In the genomic region with DNA sequence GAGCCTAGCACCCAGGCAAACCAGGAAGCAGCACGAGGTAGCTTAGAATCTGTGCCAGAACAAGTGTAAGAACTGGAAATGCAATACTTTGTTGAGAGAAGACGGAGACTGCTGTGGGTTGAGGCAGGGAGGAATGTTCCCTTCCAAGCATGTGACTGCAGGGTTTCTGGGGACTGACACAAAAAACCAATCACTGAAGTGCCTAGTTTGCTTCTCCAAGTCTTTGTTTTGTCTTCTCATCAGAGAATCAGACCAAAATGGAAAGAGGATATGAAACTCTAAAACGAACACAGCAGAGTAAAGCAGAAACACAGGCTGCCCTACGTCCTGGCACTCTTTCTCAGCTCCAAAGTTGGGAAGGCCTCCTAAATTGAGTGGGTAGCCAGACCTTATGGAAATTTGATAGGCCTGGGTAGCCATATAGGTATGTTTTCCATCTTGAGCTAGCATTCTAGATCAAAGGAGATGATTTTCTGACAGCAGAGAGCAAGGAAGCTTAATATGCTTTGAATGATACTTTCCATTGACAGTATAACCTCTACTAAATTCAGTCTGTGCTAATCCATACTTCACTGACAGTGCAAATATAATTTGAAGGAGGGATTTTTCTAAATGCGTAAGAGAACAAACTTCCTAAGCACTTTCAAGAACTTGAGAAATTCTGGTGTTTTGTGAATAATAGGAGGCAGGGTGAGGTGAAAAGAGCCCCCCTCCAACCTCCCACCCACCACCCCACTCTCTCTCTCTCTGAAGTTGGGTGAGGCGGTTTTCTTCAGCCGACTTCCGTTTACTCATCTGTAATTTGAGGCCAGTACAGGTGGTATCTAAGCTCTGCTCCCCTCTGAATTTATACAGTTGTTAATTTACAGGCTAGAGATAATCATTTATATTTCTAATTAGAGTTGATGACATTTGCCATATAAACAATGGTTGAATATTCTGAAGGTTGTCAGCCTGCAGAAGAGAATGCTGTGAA, we compare ENCODE assay signal across 9 cellular contexts. TPM values are rescaled to one million over a fixed set of nuclear protein-coding genes. Genes with fewer than 3 reads are reported as not detected.
A peak's percentile ranks its signal among the peaks of the same experiment; 100 is the strongest.
DNase-seq lines count a peak whose midpoint lies in the region; ATAC-seq, FAIRE-seq and TF ChIP-seq lines count a peak whose summit lies in the region.
"Had no signal": no experiment of that assay in that cellular context is flagged by ENCODE, and none has a peak within 500 bp of the region (broad histone marks: within the 10 kb centered on the region; RNA-seq: fewer than 3 reads in every experiment).

No MANE protein-coding gene starts in this region.

- H3K9me3 ChIP-seq in stomach: no peaks in the 10 kb centered on the region
- H3K9me3 ChIP-seq: A549 had no signal

- H3K27ac ChIP-seq in stomach: peak overlapping the region in 3 of 5 donors; percentile 5 to 73 (median 43)
- H3K27ac ChIP-seq: A549 had no signal

- no peak for TF ChIP-seq CTCF in activated CD8-positive, alpha-beta T cell treated with anti-CD3 and anti-CD28 coated beads for 36 hours (IDR thresholded peaks at IDR 0.05)
- TF ChIP-seq CTCF in bronchial epithelial cell (IDR thresholded peaks at IDR 0.05; ENCODE audit: insufficient read depth, low read length, severe bottlenecking) (no peak), stomach (IDR thresholded peaks at IDR 0.05) (no peak)

- peaks cover 0 to 79% (median 14%) of the 10 kb centered on the region in 4 donors for H3K4me1 ChIP-seq in stomach

- intact Hi-C loops in activated CD8-positive, alpha-beta T cell treated with anti-CD3 and anti-CD28 coated beads for 36 hours (cut with micrococcal nuclease): no loop called here
- intact Hi-C loops in stomach (cut with DNase I; ENCODE audit: low total_unique reads): no loop called here

- POLR2A ChIA-PET in activated CD8-positive, alpha-beta T cell treated with anti-CD3 and anti-CD28 coated beads for 36 hours (lab: Charles Lee): interaction anchor here (0.7 kb wide), 1 partner anchor 13 kb away, joined by 3 read pairs; no protein-coding TSS in a partner anchor
- POLR2A ChIA-PET in activated CD8-positive, alpha-beta T cell treated with anti-CD3 and anti-CD28 coated beads, Interleukin-2, amount 10 ng/mL, durations not matched to agents 7 days and 5 days (lab: Charles Lee): no interaction called here

- H3K9me3 Mint-ChIP-seq in activated CD8-positive, alpha-beta T cell treated with anti-CD3 and anti-CD28 coated beads for 36 hours: no peaks in the 10 kb centered on the region
- H3K9me3 Mint-ChIP-seq in activated CD8-positive, alpha-beta T cell treated with anti-CD3 and anti-CD28 coated beads, Interleukin-2, amount 10 ng/mL, durations not matched to agents 7 days and 5 days (ENCODE audit: insufficient read depth): no peaks in the 10 kb centered on the region

- peak overlapping the region; percentile 0 for H3K4me3 Mint-ChIP-seq in activated CD8-positive, alpha-beta T cell treated with anti-CD3 and anti-CD28 coated beads for 36 hours
- no peak overlapping the region for H3K4me3 Mint-ChIP-seq in activated CD8-positive, alpha-beta T cell treated with anti-CD3 and anti-CD28 coated beads, Interleukin-2, amount 10 ng/mL, durations not matched to agents 7 days and 5 days

- peak overlapping the region; percentile 46 for H3K27ac Mint-ChIP-seq in activated CD8-positive, alpha-beta T cell treated with anti-CD3 and anti-CD28 coated beads for 36 hours
- no peak overlapping the region for H3K27ac Mint-ChIP-seq in activated CD8-positive, alpha-beta T cell treated with anti-CD3 and anti-CD28 coated beads, Interleukin-2, amount 10 ng/mL, durations not matched to agents 7 days and 5 days

- H3K36me3 Mint-ChIP-seq in activated CD8-positive, alpha-beta T cell treated with anti-CD3 and anti-CD28 coated beads for 36 hours (ENCODE audit: low read depth): no peaks in the 10 kb centered on the region
- no peaks in the 10 kb centered on the region for H3K36me3 Mint-ChIP-seq in activated CD8-positive, alpha-beta T cell treated with anti-CD3 and anti-CD28 coated beads, Interleukin-2, amount 10 ng/mL, durations not matched to agents 7 days and 5 days (ENCODE audit: low read depth)

- no peak for ATAC-seq in activated CD8-positive, alpha-beta T cell treated with anti-CD3 and anti-CD28 coated beads for 36 hours
- ATAC-seq in activated CD8-positive, alpha-beta T cell treated with anti-CD3 and anti-CD28 coated beads, Interleukin-2, amount 10 ng/mL, durations not matched to agents 7 days and 5 days: no peak
- ATAC-seq in HG03280 (IDR thresholded peaks at IDR 0.05; ENCODE audit: unreplicated experiment): peak; percentile 85
- ATAC-seq: A549 had no signal

- CTCF ChIA-PET in activated CD8-positive, alpha-beta T cell treated with anti-CD3 and anti-CD28 coated beads for 36 hours (lab: Charles Lee): interaction anchor here (0.8 to 5.1 kb wide), 7 partner anchors 11 to 128 kb away, joined by 3 to 25 read pairs (median 6); no protein-coding TSS in a partner anchor
- CTCF ChIA-PET in activated CD8-positive, alpha-beta T cell treated with anti-CD3 and anti-CD28 coated beads, Interleukin-2, amount 10 ng/mL, durations not matched to agents 7 days and 5 days (lab: Charles Lee): interaction anchor here (1.1 to 3.9 kb wide), 5 partner anchors 11 to 203 kb away, joined by 3 to 21 read pairs (median 4); no protein-coding TSS in a partner anchor

- TF ChIP-seq POLR2A in stomach (IDR thresholded peaks at IDR 0.05): no peak

- H3K36me3 ChIP-seq in bronchial epithelial cell (ENCODE audit: control insufficient read depth, insufficient read depth, low read length): peaks cover 9% of the 10 kb centered on the region
- no peaks in the 10 kb centered on the region for H3K36me3 ChIP-seq in stomach

- no peak for DNase-seq in activated CD8-positive, alpha-beta T cell treated with anti-CD3 and anti-CD28 coated beads for 36 hours
- DNase-seq in activated CD8-positive, alpha-beta T cell treated with anti-CD3 and anti-CD28 coated beads, Interleukin-2, amount 10 ng/mL, durations not matched to agents 7 days and 5 days: no peak
- DNase-seq in bronchial epithelial cell (ENCODE audit: low read depth) (peak; percentile 21), stomach (no peak), dedifferentiated amniotic fluid mesenchymal stem cell (ENCODE audit: extremely low spot score) (no peak), RKO (ENCODE audit: low spot score) (no peak)
- DNase-seq in activated CD4-positive, alpha-beta T cell treated with anti-CD3 and anti-CD28 coated beads, Interleukin-2, amount 50 U/mL, for 4 hours: no peak

- H3K27me3 ChIP-seq in bronchial epithelial cell (ENCODE audit: control insufficient read depth, insufficient read depth, low read length): no peaks in the 10 kb centered on the region
- H3K27me3 ChIP-seq in stomach: no peaks in the 10 kb centered on the region

- TF ChIP-seq EP300 in stomach (IDR thresholded peaks at IDR 0.05): no peak

- FAIRE-seq in bronchial epithelial cell (lab: Jason Lieb, UNC): no peak
- FAIRE-seq: A549 had no signal

- H3K4me3 ChIP-seq in bronchial epithelial cell (ENCODE audit: low read depth, low read length) (no peak overlapping the region), stomach (peak overlapping the region in 2 of 4 donors; percentile 54 to 56)
- H3K4me3 ChIP-seq: A549 had no signal

- H3K4me1 Mint-ChIP-seq in activated CD8-positive, alpha-beta T cell treated with anti-CD3 and anti-CD28 coated beads for 36 hours (ENCODE audit: low read depth): peaks cover 51% of the 10 kb centered on the region
- H3K4me1 Mint-ChIP-seq in activated CD8-positive, alpha-beta T cell treated with anti-CD3 and anti-CD28 coated beads, Interleukin-2, amount 10 ng/mL, durations not matched to agents 7 days and 5 days (ENCODE audit: low read depth): peaks cover 62% of the 10 kb centered on the region

- peaks cover 6% of the 10 kb centered on the region for H3K27me3 Mint-ChIP-seq in activated CD8-positive, alpha-beta T cell treated with anti-CD3 and anti-CD28 coated beads for 36 hours
- H3K27me3 Mint-ChIP-seq in activated CD8-positive, alpha-beta T cell treated with anti-CD3 and anti-CD28 coated beads, Interleukin-2, amount 10 ng/mL, durations not matched to agents 7 days and 5 days (ENCODE audit: low read depth): peaks cover 46% of the 10 kb centered on the region

- WGBS in stomach, 5 donors: 63 to 73% (median 68%) methylated on average over 8 of the region's 8 CpGs

RNA-seq across cellular contexts. Expression of a gene that starts 5.5 kb away (rescaled TPM):
- total RNA-seq in activated CD8-positive, alpha-beta T cell treated with anti-CD3 and anti-CD28 coated beads for 36 hours: under 1 TPM; 0.81 to 0.98 TPM
- total RNA-seq in activated CD8-positive, alpha-beta T cell treated with anti-CD3 and anti-CD28 coated beads, Interleukin-2, amount 10 ng/mL, durations not matched to agents 7 days and 5 days: 1 to 10 TPM; 2.2 to 2.3 TPM
- total RNA-seq in bronchial epithelial cell: 18.7 and 21.9 TPM in 2 replicates
- total RNA-seq in stomach: 10 to 100 TPM in 1 of 5 donors, 1 to 10 TPM in 3, not detected in 1; 4.2 to 20.4 (median 7.2) TPM
- polyA plus RNA-seq in stomach: 1 to 10 TPM in 2 of 3 donors, under 1 TPM in 1; 0.37 to 2.6 (median 1.7) TPM
